Comparison of ENCODE assay signal across 9 cellular contexts in genomic region chr16:30122621-30123160, GRCh38. TPM values are rescaled to one million over a fixed set of nuclear protein-coding genes. Genes with fewer than 3 reads are reported as not detected.
DNase-seq lines count a peak whose midpoint lies in the region; ATAC-seq, FAIRE-seq and TF ChIP-seq lines count a peak whose summit lies in the region.
"Had no signal": no experiment of that assay in that cellular context is flagged by ENCODE, and none has a peak within 500 bp of the region (broad histone marks: within the 10 kb centered on the region; RNA-seq: fewer than 3 reads in every experiment).

No MANE protein-coding gene starts in this region.

- peaks cover 30% of the 10 kb centered on the region for H3K4me1 Mint-ChIP-seq in activated CD4-positive, alpha-beta T cell treated with anti-CD3 and anti-CD28 coated beads, Interleukin-2, amount 10 ng/mL, durations not matched to agents 7 days and 5 days

- TF ChIP-seq RAD21 in A549 (conservative IDR thresholded peaks at IDR 0.05 in 1 of 2, IDR thresholded peaks at IDR 0.05 in 1 of 2): no peak

- FAIRE-seq in A549 (lab: Jason Lieb, UNC): no peak
- FAIRE-seq: endometrium had no signal

- H3K27ac Mint-ChIP-seq in activated CD4-positive, alpha-beta T cell treated with anti-CD3 and anti-CD28 coated beads, Interleukin-2, amount 10 ng/mL, durations not matched to agents 7 days and 5 days: peak overlapping the region; percentile 89

- ATAC-seq in A549 (peak in 1 of 2 experiments; percentile 17; a peak in 3 of 6 replicates), omental fat pad (ENCODE audit: low FRiP score) (peak; percentile 6), GM19463 (IDR thresholded peaks at IDR 0.05; ENCODE audit: unreplicated experiment) (no peak), GM19452 (IDR thresholded peaks at IDR 0.05; ENCODE audit: unreplicated experiment) (no peak)

- CTCF ChIA-PET in A549 (lab: Yijun Ruan, JAX): interaction anchor here (2.4 kb wide), 1 partner anchor 12 kb away, joined by 16 read pairs; no protein-coding TSS in a partner anchor
- CTCF ChIA-PET in activated CD4-positive, alpha-beta T cell treated with anti-CD3 and anti-CD28 coated beads, Interleukin-2, amount 10 ng/mL, durations not matched to agents 7 days and 5 days (lab: Charles Lee): no interaction called here

- H3K27ac ChIP-seq in A549: peak overlapping the region; percentile 92 to 94

- DNase-seq in A549 (ENCODE audit: low read depth in 1 of 2, low spot score in 1 of 2): no peak
- DNase-seq in H7: peak; percentile 95
- DNase-seq in activated CD4-positive, alpha-beta T cell treated with anti-CD3 and anti-CD28 coated beads, Interleukin-2, amount 10 ng/mL, durations not matched to agents 7 days and 5 days: peak; percentile 15
- no peak for DNase-seq in fibroblast of pulmonary artery (ENCODE audit: low read depth)
- DNase-seq in omental fat pad (ENCODE audit: low spot score): no peak
- no peak for DNase-seq in T1000 (lab: John Stamatoyannopoulos, UW)

- peaks cover 27% of the 10 kb centered on the region for H3K4me1 ChIP-seq in A549

- 43% methylated on average over 9 of the region's 41 CpGs for WGBS in A549 (ENCODE audit: missing lambda C conversion rate)

- peak overlapping the region; percentile 80 for H3K4me2 ChIP-seq in A549

- TF ChIP-seq CTCF in A549 (IDR thresholded peaks at IDR 0.05) (no peak), fibroblast of pulmonary artery (IDR thresholded peaks at IDR 0.05; ENCODE audit: low read length, missing control alignments) (no peak), omental fat pad (IDR thresholded peaks at IDR 0.05) (no peak)

- no peaks in the 10 kb centered on the region for H3K9me3 ChIP-seq in A549

- H3K9me3 Mint-ChIP-seq in activated CD4-positive, alpha-beta T cell treated with anti-CD3 and anti-CD28 coated beads, Interleukin-2, amount 10 ng/mL, durations not matched to agents 7 days and 5 days: no peaks in the 10 kb centered on the region

- H3K27me3 ChIP-seq in H7 (ENCODE audit: control insufficient read depth, insufficient read depth, low read length): no peaks in the 10 kb centered on the region

- TF ChIP-seq POLR2A in A549 (IDR thresholded peaks at IDR 0.05; ENCODE audit: low read length): no peak

- H3K36me3 ChIP-seq in H7 (replicated peaks; ENCODE audit: control insufficient read depth, insufficient read depth, low read length): peaks cover 1% of the 10 kb centered on the region; the same call in 1 of the 2 replicates

- no peak for TF ChIP-seq EP300 in A549 (IDR thresholded peaks at IDR 0.05)

- H3K27me3 Mint-ChIP-seq in activated CD4-positive, alpha-beta T cell treated with anti-CD3 and anti-CD28 coated beads, Interleukin-2, amount 10 ng/mL, durations not matched to agents 7 days and 5 days: no peaks in the 10 kb centered on the region

- peak overlapping the region; percentile 87 for H3K4me3 Mint-ChIP-seq in activated CD4-positive, alpha-beta T cell treated with anti-CD3 and anti-CD28 coated beads, Interleukin-2, amount 10 ng/mL, durations not matched to agents 7 days and 5 days

- H3K36me3 Mint-ChIP-seq in activated CD4-positive, alpha-beta T cell treated with anti-CD3 and anti-CD28 coated beads, Interleukin-2, amount 10 ng/mL, durations not matched to agents 7 days and 5 days (ENCODE audit: low read depth): peaks cover 15% of the 10 kb centered on the region

- POLR2A ChIA-PET in A549 (lab: Yijun Ruan, JAX): no interaction called here
- POLR2A ChIA-PET in activated CD4-positive, alpha-beta T cell treated with anti-CD3 and anti-CD28 coated beads, Interleukin-2, amount 10 ng/mL, durations not matched to agents 7 days and 5 days (lab: Charles Lee): no interaction called here

- H3K4me3 ChIP-seq in A549 (peak overlapping the region; percentile 73), H7 (ENCODE audit: insufficient read depth, low read depth, low read length) (peak overlapping the region; percentile 71), fibroblast of pulmonary artery (replicated peaks; ENCODE audit: low read depth, low read length) (peak overlapping the region; percentile 85)

TF ChIP-seq in A549, 52 proteins besides CTCF, POLR2A, EP300 and RAD21 (continues in another document):
- TF ChIP-seq CBX8 (IDR thresholded peaks at IDR 0.05): no peak
- TF ChIP-seq KDM1A (IDR thresholded peaks at IDR 0.05; ENCODE audit: low read depth): no peak
- no peak for TF ChIP-seq CBX2 (IDR thresholded peaks at IDR 0.05; ENCODE audit: borderline replicate concordance, low read depth)
- no peak for TF ChIP-seq HES2 (IDR thresholded peaks at IDR 0.05)
- TF ChIP-seq ZSCAN20 (CRISPR knock-in tag; IDR thresholded peaks at IDR 0.05): no peak
- no peak for TF ChIP-seq FOSB (CRISPR knock-in tag; IDR thresholded peaks at IDR 0.05)
- no peak for TF ChIP-seq RARB (CRISPR knock-in tag; IDR thresholded peaks at IDR 0.05)
- TF ChIP-seq JUN (IDR thresholded peaks at IDR 0.05): no peak
- TF ChIP-seq MAZ (IDR thresholded peaks at IDR 0.05; ENCODE audit: borderline replicate concordance, low read depth, low read length): no peak
- TF ChIP-seq ESRRA (IDR thresholded peaks at IDR 0.05; ENCODE audit: borderline replicate concordance, low read length): no peak
- no peak for TF ChIP-seq BHLHE40 (IDR thresholded peaks at IDR 0.05; ENCODE audit: low read depth, low read length)
- no peak for TF ChIP-seq HEYL (CRISPR knock-in tag; IDR thresholded peaks at IDR 0.05)
- TF ChIP-seq EHMT2 (IDR thresholded peaks at IDR 0.05; ENCODE audit: low read depth): no peak

RNA-seq across cellular contexts. Expression of gene MAPK3, which starts 0.3 kb away (rescaled TPM):
- polyA plus RNA-seq in A549 (2011; rRNA removed) (26.1 and 27.2 TPM in 2 replicates), A549 (2017; fragmentation: RNase III; extraction: RNeasy Plus Mini Kit Qiagen cat#74134 plus additional on column Dnase treatment) (34.7 to 46.0 TPM (median 45.0 TPM) in 3 replicates)
- 35.9 and 47.6 TPM in 2 replicates for polyA plus RNA-seq in A549 (2012; cell fraction: cytosol; rRNA removed)
- 39.8 and 41.7 TPM in 2 replicates for polyA plus RNA-seq in A549 (2012; cell fraction: nucleus; rRNA removed)
- 22.0 and 25.2 TPM in 2 replicates for polyA minus RNA-seq in A549 (2011; rRNA and poly(A)+ RNA removed)
- total RNA-seq in H7 (2014; rRNA removed; shearing (Covaris generic)): 35.0 and 37.2 TPM in 2 replicates
- total RNA-seq in activated CD4-positive, alpha-beta T cell treated with anti-CD3 and anti-CD28 coated beads, Interleukin-2, amount 10 ng/mL, durations not matched to agents 7 days and 5 days: 10 to 100 TPM; 65.4 to 69.2 TPM
- 100 to 1,000 TPM in 1 of 4 donors, 10 to 100 TPM in 3; 58.1 to 149 (median 87.0) TPM for total RNA-seq in omental fat pad

RNA-seq across cellular contexts. Expression of gene GDPD3, which starts 9.4 kb away (rescaled TPM):
- polyA plus RNA-seq in A549 (2011; rRNA removed) (0.58 and 1.1 TPM in 2 replicates), A549 (2017; fragmentation: RNase III; extraction: RNeasy Plus Mini Kit Qiagen cat#74134 plus additional on column Dnase treatment) (1.3 to 2.4 TPM (median 1.8 TPM) in 3 replicates)
- polyA plus RNA-seq in A549 (2012; cell fraction: cytosol; rRNA removed): 1.0 and 1.3 TPM in 2 replicates
- 4.2 and 5.1 TPM in 2 replicates for polyA plus RNA-seq in A549 (2012; cell fraction: nucleus; rRNA removed)
- polyA minus RNA-seq in A549 (2011; rRNA and poly(A)+ RNA removed): not detected in 2 replicates
- total RNA-seq in H7 (2014; rRNA removed; shearing (Covaris generic)): 0.31 and 1.8 TPM in 2 replicates
- total RNA-seq in activated CD4-positive, alpha-beta T cell treated with anti-CD3 and anti-CD28 coated beads, Interleukin-2, amount 10 ng/mL, durations not matched to agents 7 days and 5 days: 10 to 100 TPM; 11.8 to 13.2 TPM
- total RNA-seq in omental fat pad: 1 to 10 TPM; 1.6 to 6.3 (median 2.8) TPM

RNA-seq across cellular contexts. Expression of gene YPEL3, which starts 26.7 kb away (rescaled TPM):
- polyA plus RNA-seq in A549 (2011; rRNA removed): 4.5 and 5.5 TPM in 2 replicates
- 7.5 and 11.3 TPM in 2 replicates for polyA plus RNA-seq in A549 (2012; cell fraction: cytosol; rRNA removed)
- polyA plus RNA-seq in A549 (2012; cell fraction: nucleus; rRNA removed): 16.3 and 19.4 TPM in 2 replicates
- 6.1 to 8.3 TPM (median 8.1 TPM) in 3 replicates for polyA plus RNA-seq in A549 (2017; fragmentation: RNase III; extraction: RNeasy Plus Mini Kit Qiagen cat#74134 plus additional on column Dnase treatment)
- 1.8 and 2.0 TPM in 2 replicates for polyA minus RNA-seq in A549 (2011; rRNA and poly(A)+ RNA removed)
- total RNA-seq in H7 (2014; rRNA removed; shearing (Covaris generic)): 22.8 and 26.9 TPM in 2 replicates
- total RNA-seq in activated CD4-positive, alpha-beta T cell treated with anti-CD3 and anti-CD28 coated beads, Interleukin-2, amount 10 ng/mL, durations not matched to agents 7 days and 5 days: 10 to 100 TPM; 50.7 to 55.4 TPM
- total RNA-seq in omental fat pad: 10 to 100 TPM; 33.0 to 93.7 (median 74.9) TPM

RNA-seq across cellular contexts. Expression of gene TBX6, which starts 31.0 kb away (rescaled TPM):
- polyA plus RNA-seq in A549 (2011; rRNA removed) (0.11 and 0.14 TPM in 2 replicates), A549 (2017; fragmentation: RNase III; extraction: RNeasy Plus Mini Kit Qiagen cat#74134 plus additional on column Dnase treatment) (0.26 to 0.63 TPM (median 0.62 TPM) in 3 replicates)
- polyA plus RNA-seq in A549 (2012; cell fraction: cytosol; rRNA removed): 0.12 and 0.17 TPM in 2 replicates
- polyA plus RNA-seq in A549 (2012; cell fraction: nucleus; rRNA removed): 0.39 and 0.49 TPM in 2 replicates
- 0.44 TPM in 1 of 2 replicates, not detected in the other for polyA minus RNA-seq in A549 (2011; rRNA and poly(A)+ RNA removed)
- 2.9 and 4.6 TPM in 2 replicates for total RNA-seq in H7 (2014; rRNA removed; shearing (Covaris generic))
- 1 to 10 TPM; 1.2 to 1.7 TPM for total RNA-seq in activated CD4-positive, alpha-beta T cell treated with anti-CD3 and anti-CD28 coated beads, Interleukin-2, amount 10 ng/mL, durations not matched to agents 7 days and 5 days
- total RNA-seq in omental fat pad: under 1 TPM in 2 of 4 donors, not detected in 2; 0.36 to 0.56 TPM

RNA-seq across cellular contexts. Expression of gene PPP4C, which starts 46.9 kb away (rescaled TPM):
- polyA plus RNA-seq in A549 (2011; rRNA removed) (102 and 117 TPM in 2 replicates), A549 (2017; fragmentation: RNase III; extraction: RNeasy Plus Mini Kit Qiagen cat#74134 plus additional on column Dnase treatment) (107 to 117 TPM (median 115 TPM) in 3 replicates)
- polyA plus RNA-seq in A549 (2012; cell fraction: cytosol; rRNA removed): 237 and 266 TPM in 2 replicates
- 236 and 260 TPM in 2 replicates for polyA plus RNA-seq in A549 (2012; cell fraction: nucleus; rRNA removed)
- 326 and 415 TPM in 2 replicates for polyA minus RNA-seq in A549 (2011; rRNA and poly(A)+ RNA removed)
- 201 and 256 TPM in 2 replicates for total RNA-seq in H7 (2014; rRNA removed; shearing (Covaris generic))
- 100 to 1,000 TPM; 129 to 136 TPM for total RNA-seq in activated CD4-positive, alpha-beta T cell treated with anti-CD3 and anti-CD28 coated beads, Interleukin-2, amount 10 ng/mL, durations not matched to agents 7 days and 5 days
- total RNA-seq in omental fat pad: 10 to 100 TPM; 49.8 to 59.1 (median 56.3) TPM

Comparison
In these comparisons a context has a peak if more than half of its experiments do, and no peak if none do; other contexts are left out.
1. DNase-seq: peak in H7 (single experiment) and activated CD4-positive, alpha-beta T cell treated with anti-CD3 and anti-CD28 coated beads, Interleukin-2, amount 10 ng/mL, durations not matched to agents 7 days and 5 days (single experiment); none in A549 (0 of 2), fibroblast of pulmonary artery (single experiment), omental fat pad (single experiment) and T1000 (single experiment).
2. Peak in every context shown above with its lines, with median percentiles within 50 percentile points of each other: H3K4me3 ChIP-seq.